Comparison of ENCODE assay signal across 34 cellular contexts in genomic region chr15:24747376-24747775, GRCh38.
"Had no signal": no experiment of that assay in that cellular context is flagged by ENCODE, and none has a peak within 500 bp of the region (broad histone marks: within the 10 kb centered on the region; RNA-seq: fewer than 3 reads in every experiment).

No MANE protein-coding gene starts in this region.

- H3K36me3 ChIP-seq: MG63 had no signal

- H3K9me3 ChIP-seq: MG63 had no signal

- H3K27me3 ChIP-seq: MG63 had no signal

- H3K9ac ChIP-seq: KMS-11 had no signal

- DNase-seq: Karpas-422, Kasumi-1, MG63, MM.1S, MV-4-11, NCI-H1048, NCI-H1092, NCI-H1092 treated with DMSO at 0.1 percent for 48 hours, NCI-H1105, NCI-H1105 treated with DMSO at 0.1 percent for 48 hours, NCI-H1417, NCI-H1417 treated with DMSO at 0.1 percent for 48 hours, NCI-H1436, NCI-H1436 treated with DMSO at 0.1 percent for 48 hours, NCI-H146, NCI-H1694, NCI-H1694 treated with DMSO at 0.1 percent for 48 hours, NCI-H187, NCI-H187 treated with DMSO at 0.1 percent for 48 hours, NCI-H1930, NCI-H2029, NCI-H2029 treated with DMSO at 0.1 percent for 48 hours, NCI-H2081, NCI-H2081 treated with DMSO at 0.1 percent for 48 hours, NCI-H2107, NCI-H2171, NCI-H2171 treated with DMSO at 0.1 percent for 48 hours, NCI-H2227 treated with DMSO at 0.1 percent for 48 hours, NCI-H226, NCI-H345, NCI-H446, NCI-H446 treated with DMSO at 0.1 percent for 48 hours, NCI-H510A had no signal

- H3K27ac ChIP-seq: KMS-11 had no signal

- H3K4me3 ChIP-seq: MG63 had no signal

- H3K4me2 ChIP-seq: KMS-11 had no signal
